Comparison of ENCODE assay signal across 32 cellular contexts in genomic region chr5:109682383-109682782, GRCh38. TPM values are rescaled to one million over a fixed set of nuclear protein-coding genes. Genes with fewer than 3 reads are reported as not detected.
DNase-seq lines count a peak whose midpoint lies in the region; ATAC-seq and TF ChIP-seq lines count a peak whose summit lies in the region.
"Had no signal": no experiment of that assay in that cellular context is flagged by ENCODE, and none has a peak within 500 bp of the region (broad histone marks: within the 10 kb centered on the region; RNA-seq: fewer than 3 reads in every experiment).

No MANE protein-coding gene starts in this region.

- H2AFZ ChIP-seq in neural progenitor cell (replicated peaks), result peak overlapping the region; percentile 14

- H3K4me1 Mint-ChIP-seq in WTC11 (peaks cover 11% of the 10 kb centered on the region), neural progenitor cell (peaks cover 6% of the 10 kb centered on the region)
- H3K4me1 Mint-ChIP-seq: activated CD4-positive, alpha-beta T cell treated with anti-CD3 and anti-CD28 coated beads for 36 hours; activated naive CD4-positive, alpha-beta T cell treated with anti-CD3 and anti-CD28 coated beads, Interleukin-2, amount 50 U/mL, for 24 hours; activated T-helper 17 cell treated with anti-CD3 and anti-CD28 coated beads, Interleukin-2, amount 50 U/mL, for 72 hours; B cell; CD4-positive, alpha-beta memory T cell; IgD-negative memory B cell had no signal

- intact Hi-C loops in gastrocnemius medialis (cut with DNase I; ENCODE audit: low total_unique reads), result no loop called here

- H3K79me2 ChIP-seq in neural progenitor cell (ENCODE audit: low read depth), result no peaks in the 10 kb centered on the region

- in situ Hi-C loops in gastrocnemius medialis (cut with MboI; ENCODE audit: low sequenced_read_pairs in 4 of 4), result loop anchor here in 1 of 4 donors (25.0 kb wide), 1 partner anchor 945 kb away; the partner anchor contains the start of gene FER

- H3K4me3 Mint-ChIP-seq in WTC11, result no peak overlapping the region
- no peak overlapping the region for H3K4me3 Mint-ChIP-seq in neural progenitor cell
- H3K4me3 Mint-ChIP-seq: activated CD4-positive, alpha-beta T cell treated with anti-CD3 and anti-CD28 coated beads for 36 hours; activated CD8-positive, alpha-beta T cell treated with anti-CD3 and anti-CD28 coated beads, Interleukin-2, amount 10 ng/mL, durations not matched to agents 7 days and 5 days; activated naive CD4-positive, alpha-beta T cell treated with anti-CD3 and anti-CD28 coated beads, Interleukin-2, amount 50 U/mL, for 24 hours; activated T-helper 17 cell treated with anti-CD3 and anti-CD28 coated beads, Interleukin-2, amount 50 U/mL, for 72 hours; B cell; CD4-positive, alpha-beta memory T cell; IgD-negative memory B cell had no signal

- CTCF ChIA-PET in WTC11 (lab: Charles Lee), result no interaction called here

- H3K36me3 ChIP-seq in neural progenitor cell (no peaks in the 10 kb centered on the region), gastrocnemius medialis (no peaks in the 10 kb centered on the region)
- H3K36me3 ChIP-seq: neutrophil, spleen had no signal

- TF ChIP-seq CTCF in WTC11 (IDR thresholded peaks at IDR 0.05), result no peak
- no peak for TF ChIP-seq CTCF in neural progenitor cell (IDR thresholded peaks at IDR 0.05)
- no peak for TF ChIP-seq CTCF in gastrocnemius medialis (IDR thresholded peaks at IDR 0.05 in 4 of 5, conservative IDR thresholded peaks at IDR 0.05 in 1 of 5)

- H3K27me3 Mint-ChIP-seq in WTC11 (ENCODE audit: low read depth), result no peaks in the 10 kb centered on the region; the same call in 1 of the 2 replicates
- no peaks in the 10 kb centered on the region for H3K27me3 Mint-ChIP-seq in neural progenitor cell (ENCODE audit: insufficient read depth, low read depth)
- H3K27me3 Mint-ChIP-seq: activated CD4-positive, alpha-beta T cell treated with anti-CD3 and anti-CD28 coated beads for 36 hours; activated naive CD4-positive, alpha-beta T cell treated with anti-CD3 and anti-CD28 coated beads, Interleukin-2, amount 50 U/mL, for 24 hours had no signal

- H3K9me3 ChIP-seq in neural progenitor cell (ENCODE audit: low read depth) (no peaks in the 10 kb centered on the region), gastrocnemius medialis (no peaks in the 10 kb centered on the region)
- H3K9me3 ChIP-seq: A549, neutrophil, spleen had no signal

- no peaks in the 10 kb centered on the region for H4K20me1 ChIP-seq in neural progenitor cell (ENCODE audit: low read depth)

- no peak for TF ChIP-seq POLR2A in gastrocnemius medialis (IDR thresholded peaks at IDR 0.05)

- peaks cover 5% of the 10 kb centered on the region for H3K4me1 ChIP-seq in neural progenitor cell
- no peaks in the 10 kb centered on the region for H3K4me1 ChIP-seq in gastrocnemius medialis
- H3K4me1 ChIP-seq: A549 had no signal

- no peak overlapping the region for H3K9ac ChIP-seq in neural progenitor cell

- H3K4me2 ChIP-seq in neural progenitor cell, result no peak overlapping the region
- H3K4me2 ChIP-seq: A549 had no signal

- ATAC-seq in WTC11 (peak; percentile 77), gastrocnemius medialis (no peak)
- ATAC-seq: A549; activated CD4-positive, alpha-beta T cell treated with anti-CD3 and anti-CD28 coated beads for 36 hours; activated CD8-positive, alpha-beta T cell treated with anti-CD3 and anti-CD28 coated beads, Interleukin-2, amount 10 ng/mL, durations not matched to agents 7 days and 5 days; activated T-helper 17 cell treated with anti-CD3 and anti-CD28 coated beads, Interleukin-2, amount 50 U/mL, for 72 hours; left cardiac atrium; right cardiac atrium; stimulated activated naive CD8-positive, alpha-beta T cell treated with anti-CD3 and anti-CD28 coated beads, Interleukin-15, Interleukin-2, amounts not matched to agents 100 U/mL and 50 U/mL, for 24 hours had no signal

- no peaks in the 10 kb centered on the region for H3K27me3 ChIP-seq in neural progenitor cell
- no peaks in the 10 kb centered on the region for H3K27me3 ChIP-seq in gastrocnemius medialis
- H3K27me3 ChIP-seq: neutrophil, spleen had no signal

- H3K9me3 Mint-ChIP-seq in WTC11 (no peaks in the 10 kb centered on the region), neural progenitor cell (peaks cover 6% of the 10 kb centered on the region)
- H3K9me3 Mint-ChIP-seq: activated naive CD4-positive, alpha-beta T cell treated with anti-CD3 and anti-CD28 coated beads, Interleukin-2, amount 50 U/mL, for 24 hours; activated T-helper 17 cell treated with anti-CD3 and anti-CD28 coated beads, Interleukin-2, amount 50 U/mL, for 72 hours; CD4-positive, alpha-beta memory T cell; IgD-negative memory B cell had no signal

- H3K27ac ChIP-seq in neural progenitor cell (no peak overlapping the region), gastrocnemius medialis (no peak overlapping the region)
- H3K27ac ChIP-seq: A549, neutrophil, spleen had no signal

- POLR2A ChIA-PET in WTC11 (lab: Charles Lee), result no interaction called here

- H3F3A ChIP-seq in neural progenitor cell (ENCODE audit: low read depth), result no peaks in the 10 kb centered on the region

- H3K4me3 ChIP-seq in neural progenitor cell, result no peak overlapping the region
- H3K4me3 ChIP-seq in gastrocnemius medialis, result no peak overlapping the region
- H3K4me3 ChIP-seq: A549, spleen had no signal

- H3K27ac Mint-ChIP-seq in WTC11, result no peak overlapping the region
- H3K27ac Mint-ChIP-seq in neural progenitor cell, result no peak overlapping the region
- H3K27ac Mint-ChIP-seq: activated CD4-positive, alpha-beta T cell treated with anti-CD3 and anti-CD28 coated beads for 36 hours; activated CD8-positive, alpha-beta T cell treated with anti-CD3 and anti-CD28 coated beads, Interleukin-2, amount 10 ng/mL, durations not matched to agents 7 days and 5 days; activated naive CD4-positive, alpha-beta T cell treated with anti-CD3 and anti-CD28 coated beads, Interleukin-2, amount 50 U/mL, for 24 hours; activated T-helper 17 cell treated with anti-CD3 and anti-CD28 coated beads, Interleukin-2, amount 50 U/mL, for 72 hours; B cell; CD4-positive, alpha-beta memory T cell; IgD-negative memory B cell had no signal

- DNase-seq in EL (peak; percentile 18), WTC11 (ENCODE audit: low spot score) (no peak), fibroblast of gingiva (ENCODE audit: low read depth) (peak; percentile 3), neural progenitor cell (ENCODE audit: low spot score) (peak; percentile 23), gastrocnemius medialis (no peak), inferior parietal cortex (ENCODE audit: extremely low spot score) (no peak), middle frontal gyrus (ENCODE audit: extremely low spot score, low spot score) (no peak)
- no peak for DNase-seq in activated CD4-positive, alpha-beta T cell treated with anti-CD3 and anti-CD28 coated beads for 4 hours
- DNase-seq: activated CD4-positive, alpha-beta T cell treated with anti-CD3 and anti-CD28 coated beads for 36 hours; activated CD8-positive, alpha-beta T cell treated with anti-CD3 and anti-CD28 coated beads, Interleukin-2, amount 10 ng/mL, durations not matched to agents 7 days and 5 days; aorta; caudate nucleus; CD4-positive, alpha-beta memory T cell; cortex of kidney; effector memory CD4-positive, alpha-beta T cell; foreskin fibroblast; HCEC 1CT; left cardiac atrium; NCI-H446 treated with DMSO at 0.1 percent for 48 hours; NCI-H82; posterior cingulate gyrus; right cardiac atrium; spleen; stimulated activated CD4-positive, alpha-beta T cell treated with anti-CD3 and anti-CD28 coated beads, Interleukin-2, amount 100 ng/mL, for 24 hours; stimulated activated naive CD8-positive, alpha-beta T cell treated with anti-CD3 and anti-CD28 coated beads, Interleukin-15, Interleukin-2, amounts not matched to agents 100 U/mL and 50 U/mL, for 24 hours; SW 1271 had no signal

- H3K36me3 Mint-ChIP-seq in WTC11 (no peaks in the 10 kb centered on the region), neural progenitor cell (no peaks in the 10 kb centered on the region)
- H3K36me3 Mint-ChIP-seq: activated naive CD4-positive, alpha-beta T cell treated with anti-CD3 and anti-CD28 coated beads, Interleukin-2, amount 50 U/mL, for 24 hours; CD4-positive, alpha-beta memory T cell; IgD-negative memory B cell had no signal

TF ChIP-seq in WTC11, 78 proteins besides CTCF, POLR2A, EP300 and RAD21 (continues in another document):
- TF ChIP-seq ERG (CRISPR knock-in tag; IDR thresholded peaks at IDR 0.05), result no peak
- no peak for TF ChIP-seq CREM (CRISPR knock-in tag; IDR thresholded peaks at IDR 0.05)
- TF ChIP-seq NR2C2 (CRISPR knock-in tag; IDR thresholded peaks at IDR 0.05), result no peak
- TF ChIP-seq E2F1 (CRISPR knock-in tag; IDR thresholded peaks at IDR 0.05), result no peak
- TF ChIP-seq ZNF423 (CRISPR knock-in tag; IDR thresholded peaks at IDR 0.05), result no peak
- no peak for TF ChIP-seq E2F4 (CRISPR knock-in tag; IDR thresholded peaks at IDR 0.05; ENCODE audit: borderline replicate concordance, low read depth)

RNA-seq across cellular contexts. Expression of gene MAN2A1, which starts 7.3 kb away (rescaled TPM):
- total RNA-seq in WTC11 (2021), result 82.2 to 86.6 TPM (median 83.5 TPM) in 3 replicates
- total RNA-seq in neural progenitor cell (ENCODE audit: low replicate concordance), result 103 and 130 TPM in 2 replicates
- total RNA-seq in gastrocnemius medialis, result 10 to 100 TPM; 15.0 to 28.6 (median 19.8) TPM

Comparison
In these comparisons a context has a peak if more than half of its experiments do, and no peak if none do; other contexts are left out.
1. DNase-seq: peak in EL (single experiment), fibroblast of gingiva (single experiment) and neural progenitor cell (single experiment); none in WTC11 (single experiment), gastrocnemius medialis (0 of 2), inferior parietal cortex (single experiment), activated CD4-positive, alpha-beta T cell treated with anti-CD3 and anti-CD28 coated beads for 4 hours (0 of 2) and middle frontal gyrus (single experiment).